Comparison of ENCODE assay signal across 34 cellular contexts in genomic region chr14:98816195-98816594, GRCh38.
"Had no signal": no experiment of that assay in that cellular context is flagged by ENCODE, and none has a peak within 500 bp of the region (broad histone marks: within the 10 kb centered on the region; RNA-seq: fewer than 3 reads in every experiment).

No MANE protein-coding gene starts in this region.

- H3K27me3 Mint-ChIP-seq: activated B cell treated with CpG ODN at 0.5 μM for 24 hours; activated CD4-positive, alpha-beta memory T cell treated with anti-CD3 and anti-CD28 coated beads for 36 hours; activated CD8-positive, alpha-beta T cell treated with anti-CD3 and anti-CD28 coated beads for 36 hours; activated naive CD8-positive, alpha-beta T cell treated with anti-CD3 and anti-CD28 coated beads for 36 hours; activated T-helper 17 cell treated with anti-CD3 and anti-CD28 coated beads, Interleukin-2, amount 50 U/mL, for 72 hours had no signal

- ATAC-seq: activated naive CD4-positive, alpha-beta T cell treated with anti-CD3 and anti-CD28 coated beads, Interleukin-2, amount 50 U/mL, for 72 hours; activated T-cell treated with anti-CD3 and anti-CD28 coated beads, Interleukin-2, amount 50 U/mL, for 4 hours; activated T-cell treated with anti-CD3 and anti-CD28 coated beads, Interleukin-2, amount 50 U/mL, for 72 hours; activated T-helper 17 cell treated with anti-CD3 and anti-CD28 coated beads, Interleukin-2, amount 50 U/mL, for 72 hours; body of pancreas had no signal

- H3K27ac ChIP-seq: adrenal gland, body of pancreas, brain microvascular endothelial cell, breast epithelium, VCaP had no signal

- H3K9me3 Mint-ChIP-seq: activated CD4-positive, alpha-beta memory T cell treated with anti-CD3 and anti-CD28 coated beads for 36 hours; activated CD8-positive, alpha-beta T cell treated with anti-CD3 and anti-CD28 coated beads for 36 hours; activated naive CD4-positive, alpha-beta T cell treated with anti-CD3 and anti-CD28 coated beads for 36 hours; activated naive CD8-positive, alpha-beta T cell treated with anti-CD3 and anti-CD28 coated beads for 36 hours; activated T-cell treated with anti-CD3 and anti-CD28 coated beads, Interleukin-2, amount 50 U/mL, for 4 hours; activated T-cell treated with anti-CD3 and anti-CD28 coated beads, Interleukin-2, amount 50 U/mL, for 72 hours; activated T-helper 1 cell treated with anti-CD3 and anti-CD28 coated beads, Interleukin-12 subunit alpha, Interleukin-12 subunit beta, Interleukin-2, Interleukin-4 antibody, amounts not matched to agents 30 ng/mL and 10 ng/mL and 1 ng/mL, durations not matched to agents 14 hours and 24 hours and 36 hours; activated T-helper 17 cell treated with anti-CD3 and anti-CD28 coated beads, Interleukin-2, amount 50 U/mL, for 72 hours; T-helper 1 cell treated with Interleukin-12 subunit alpha and Interleukin-12 subunit beta and Interleukin-4 antibody, amounts not matched to agents 30 μg/mL and 1 μg/mL, for 36 hours; T-helper 2 cell treated with Interferon-gamma antibody and Interleukin-4, amounts not matched to agents 5 μg/mL and 100 μg/mL, for 36 hours had no signal

- H3K4me1 ChIP-seq: adrenal gland, breast epithelium had no signal

- H3K9me3 ChIP-seq: adrenal gland, body of pancreas, breast epithelium had no signal

- H3K4me3 ChIP-seq: adrenal gland, body of pancreas, breast epithelium had no signal

- H3K4me3 Mint-ChIP-seq: activated B cell treated with CpG ODN at 0.5 μM for 24 hours; activated CD4-positive, alpha-beta memory T cell treated with anti-CD3 and anti-CD28 coated beads for 36 hours; activated CD4-positive, alpha-beta T cell treated with anti-CD3 and anti-CD28 coated beads, Interleukin-2, amount 10 ng/mL, durations not matched to agents 24 days and 14 days; activated CD8-positive, alpha-beta T cell treated with anti-CD3 and anti-CD28 coated beads for 36 hours; activated naive CD4-positive, alpha-beta T cell treated with anti-CD3 and anti-CD28 coated beads for 36 hours; activated naive CD8-positive, alpha-beta T cell treated with anti-CD3 and anti-CD28 coated beads for 36 hours; activated T-cell treated with anti-CD3 and anti-CD28 coated beads, Interleukin-2, amount 50 U/mL, for 4 hours; activated T-cell treated with anti-CD3 and anti-CD28 coated beads, Interleukin-2, amount 50 U/mL, for 72 hours; activated T-helper 1 cell treated with anti-CD3 and anti-CD28 coated beads, Interleukin-12 subunit alpha, Interleukin-12 subunit beta, Interleukin-2, Interleukin-4 antibody, amounts not matched to agents 30 ng/mL and 10 ng/mL and 1 ng/mL, durations not matched to agents 14 hours and 24 hours and 36 hours; activated T-helper 17 cell treated with anti-CD3 and anti-CD28 coated beads, Interleukin-2, amount 50 U/mL, for 72 hours; T-helper 1 cell treated with Interleukin-12 subunit alpha and Interleukin-12 subunit beta and Interleukin-4 antibody, amounts not matched to agents 30 μg/mL and 1 μg/mL, for 36 hours; T-helper 2 cell treated with Interferon-gamma antibody and Interleukin-4, amounts not matched to agents 5 μg/mL and 100 μg/mL, for 36 hours had no signal

- H3K36me3 ChIP-seq: adrenal gland, brain microvascular endothelial cell, breast epithelium had no signal

- H3K4me1 Mint-ChIP-seq: activated B cell treated with CpG ODN at 0.5 μM for 24 hours; activated CD4-positive, alpha-beta T cell treated with anti-CD3 and anti-CD28 coated beads, Interleukin-2, amount 10 ng/mL, durations not matched to agents 24 days and 14 days; activated T-helper 17 cell treated with anti-CD3 and anti-CD28 coated beads, Interleukin-2, amount 50 U/mL, for 72 hours had no signal

- DNase-seq: activated B cell treated with CpG ODN at 0.5 μM for 24 hours; activated CD4-positive, alpha-beta memory T cell treated with anti-CD3 and anti-CD28 coated beads for 36 hours; activated CD4-positive, alpha-beta T cell treated with anti-CD3 and anti-CD28 coated beads for 4 hours; activated CD4-positive, alpha-beta T cell treated with anti-CD3 and anti-CD28 coated beads, Interleukin-2, amount 10 ng/mL, durations not matched to agents 24 days and 14 days; activated CD4-positive, alpha-beta T cell treated with anti-CD3 and anti-CD28 coated beads, Interleukin-2, amount 50 U/mL, for 1 hour; activated CD4-positive, alpha-beta T cell treated with anti-CD3 and anti-CD28 coated beads, Interleukin-2, amount 50 U/mL, for 4 hours; activated CD4-positive, CD25-positive, alpha-beta regulatory T cell treated with anti-CD3 and anti-CD28 coated beads, Interleukin-2, amount 50 U/mL, for 72 hours; activated CD8-positive, alpha-beta memory T cell treated with anti-CD3 and anti-CD28 coated beads, Interleukin-2, amount 50 U/mL, for 4 hours; activated effector memory CD4-positive, alpha-beta T cell treated with anti-CD3 and anti-CD28 coated beads, Interleukin-2, amount 50 U/mL, for 16 hours; activated gamma-delta T cell treated with Interleukin-2 at 50 U/mL for 16 hours; activated naive CD4-positive, alpha-beta T cell; activated naive CD4-positive, alpha-beta T cell treated with anti-CD3 and anti-CD28 coated beads for 36 hours; activated naive CD4-positive, alpha-beta T cell treated with anti-CD3 and anti-CD28 coated beads, Interleukin-2, amount 50 U/mL, for 16 hours; activated naive CD8-positive, alpha-beta T cell treated with anti-CD3 and anti-CD28 coated beads for 36 hours; activated T-cell treated with anti-CD3 and anti-CD28 coated beads for 4 hours; activated T-cell treated with anti-CD3 and anti-CD28 coated beads, Interleukin-2, amount 50 U/mL, for 1 hour; activated T-cell treated with anti-CD3 and anti-CD28 coated beads, Interleukin-2, amount 50 U/mL, for 4 hours; adrenal gland; amniotic stem cell; aorta; body of pancreas; brain microvascular endothelial cell; central memory CD4-positive, alpha-beta T cell; T-helper 2 cell; T-helper 9 cell had no signal

- H3K36me3 Mint-ChIP-seq: activated CD4-positive, alpha-beta memory T cell treated with anti-CD3 and anti-CD28 coated beads for 36 hours; activated naive CD4-positive, alpha-beta T cell treated with anti-CD3 and anti-CD28 coated beads, Interleukin-2, amount 50 U/mL, for 72 hours; activated naive CD8-positive, alpha-beta T cell treated with anti-CD3 and anti-CD28 coated beads for 36 hours had no signal

- H3K27me3 ChIP-seq: adrenal gland, body of pancreas, brain microvascular endothelial cell, breast epithelium had no signal

- H3K27ac Mint-ChIP-seq: activated B cell treated with CpG ODN at 0.5 μM for 24 hours; activated CD4-positive, alpha-beta memory T cell treated with anti-CD3 and anti-CD28 coated beads for 36 hours; activated CD4-positive, alpha-beta T cell treated with anti-CD3 and anti-CD28 coated beads, Interleukin-2, amount 10 ng/mL, durations not matched to agents 24 days and 14 days; activated naive CD4-positive, alpha-beta T cell treated with anti-CD3 and anti-CD28 coated beads for 36 hours; activated naive CD8-positive, alpha-beta T cell treated with anti-CD3 and anti-CD28 coated beads for 36 hours; activated T-cell treated with anti-CD3 and anti-CD28 coated beads, Interleukin-2, amount 50 U/mL, for 72 hours; activated T-helper 1 cell treated with anti-CD3 and anti-CD28 coated beads, Interleukin-12 subunit alpha, Interleukin-12 subunit beta, Interleukin-2, Interleukin-4 antibody, amounts not matched to agents 30 ng/mL and 10 ng/mL and 1 ng/mL, durations not matched to agents 14 hours and 24 hours and 36 hours; activated T-helper 17 cell treated with anti-CD3 and anti-CD28 coated beads, Interleukin-2, amount 50 U/mL, for 72 hours; T-helper 1 cell treated with Interleukin-12 subunit alpha and Interleukin-12 subunit beta and Interleukin-4 antibody, amounts not matched to agents 30 μg/mL and 1 μg/mL, for 36 hours; T-helper 2 cell treated with Interferon-gamma antibody and Interleukin-4, amounts not matched to agents 5 μg/mL and 100 μg/mL, for 36 hours had no signal
